38 cellular contexts compared by ENCODE assay signal in the genomic region with DNA sequence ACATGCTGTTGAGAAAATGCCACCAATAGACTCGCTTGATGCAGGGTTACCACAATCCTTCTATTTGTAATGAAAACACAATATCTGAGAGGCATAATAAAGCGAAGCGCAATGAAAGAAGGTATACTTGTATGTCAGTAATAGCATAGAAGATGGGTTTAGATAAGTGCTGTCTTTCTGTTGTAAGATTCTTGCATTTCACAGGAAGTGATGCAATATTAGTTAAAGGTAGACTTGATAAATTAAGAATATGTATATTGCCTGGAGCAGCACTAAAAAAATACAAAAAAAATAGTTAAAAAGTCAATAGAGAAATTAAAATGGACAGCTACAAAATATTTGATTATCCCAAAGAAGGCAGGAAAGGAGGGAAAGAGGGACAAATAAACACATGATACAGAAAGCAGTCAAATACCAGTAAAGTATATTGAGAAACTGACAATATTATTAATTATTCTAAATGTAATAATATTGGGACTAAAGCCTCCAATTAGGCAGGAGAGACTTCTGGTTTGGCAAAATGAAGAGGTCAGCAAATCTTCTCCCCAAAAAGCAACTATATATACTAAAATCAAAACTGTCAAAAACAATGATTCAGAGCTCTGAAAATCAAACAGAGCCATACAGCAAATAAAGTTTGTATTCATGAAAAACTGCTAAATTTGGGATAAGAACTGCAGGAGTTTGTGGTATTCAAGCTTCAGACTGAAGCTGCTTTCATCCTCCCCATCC. TPM values are rescaled to one million over a fixed set of nuclear protein-coding genes. Genes with fewer than 3 reads are reported as not detected.
"Had no signal": no experiment of that assay in that cellular context is flagged by ENCODE, and none has a peak within 500 bp of the region (broad histone marks: within the 10 kb centered on the region; RNA-seq: fewer than 3 reads in every experiment).

No MANE protein-coding gene starts in this region.

- H3K27me3 ChIP-seq: MG63 had no signal

- H3K9me3 ChIP-seq: MG63 had no signal

- DNase-seq: Karpas-422, MG63, MM.1S, MV-4-11, NCI-H1048, NCI-H1092, NCI-H1092 treated with DMSO at 0.1 percent for 48 hours, NCI-H1105, NCI-H1105 treated with DMSO at 0.1 percent for 48 hours, NCI-H1417, NCI-H1417 treated with DMSO at 0.1 percent for 48 hours, NCI-H1436, NCI-H1436 treated with DMSO at 0.1 percent for 48 hours, NCI-H146, NCI-H1694, NCI-H1694 treated with DMSO at 0.1 percent for 48 hours, NCI-H187, NCI-H187 treated with DMSO at 0.1 percent for 48 hours, NCI-H1930, NCI-H2029, NCI-H2029 treated with DMSO at 0.1 percent for 48 hours, NCI-H2081, NCI-H2081 treated with DMSO at 0.1 percent for 48 hours, NCI-H2107, NCI-H2171, NCI-H2171 treated with DMSO at 0.1 percent for 48 hours, NCI-H2227 treated with DMSO at 0.1 percent for 48 hours, NCI-H345, NCI-H446, NCI-H446 treated with DMSO at 0.1 percent for 48 hours, NCI-H510A, NCI-H510A treated with DMSO at 0.1 percent for 48 hours, NCI-H524, NCI-H524 treated with DMSO at 0.1 percent for 48 hours had no signal

- H3K36me3 ChIP-seq: MG63 had no signal

- H3K4me3 ChIP-seq: MG63 had no signal

RNA-seq across cellular contexts. Expression of gene LRRC55, which starts 46.6 kb away (rescaled TPM):
- total RNA-seq: LHCN-M2, M059J, MCF 10A, NCI-H460 had no signal
